ENCODE assay signal across 1 cellular context in the genomic region with DNA sequence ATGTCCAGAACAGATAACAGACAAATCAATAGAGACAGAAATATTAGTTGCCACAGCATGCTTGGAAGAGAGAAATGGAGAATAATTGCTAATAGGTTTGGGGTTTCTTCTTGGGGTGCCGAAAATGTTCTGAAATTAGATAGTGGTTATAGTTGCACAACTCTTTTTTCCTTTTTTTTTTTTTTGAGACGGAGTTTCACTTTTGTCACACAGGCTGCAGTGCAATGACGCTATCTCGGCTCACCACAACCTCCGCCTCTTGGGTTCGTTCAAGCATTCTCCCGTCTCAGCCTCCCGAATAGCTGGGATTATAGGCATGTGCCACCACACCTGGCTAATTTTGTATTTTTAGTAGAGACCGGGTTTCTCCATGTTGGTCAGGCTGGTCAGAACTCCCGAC.
TF ChIP-seq lines count a peak whose summit lies in the region.

No MANE protein-coding gene starts in this region.

TF ChIP-seq in GM23338, 12 proteins besides CTCF, POLR2A, EP300 and RAD21 (continued from another document):
- TF ChIP-seq, protein P1, sequence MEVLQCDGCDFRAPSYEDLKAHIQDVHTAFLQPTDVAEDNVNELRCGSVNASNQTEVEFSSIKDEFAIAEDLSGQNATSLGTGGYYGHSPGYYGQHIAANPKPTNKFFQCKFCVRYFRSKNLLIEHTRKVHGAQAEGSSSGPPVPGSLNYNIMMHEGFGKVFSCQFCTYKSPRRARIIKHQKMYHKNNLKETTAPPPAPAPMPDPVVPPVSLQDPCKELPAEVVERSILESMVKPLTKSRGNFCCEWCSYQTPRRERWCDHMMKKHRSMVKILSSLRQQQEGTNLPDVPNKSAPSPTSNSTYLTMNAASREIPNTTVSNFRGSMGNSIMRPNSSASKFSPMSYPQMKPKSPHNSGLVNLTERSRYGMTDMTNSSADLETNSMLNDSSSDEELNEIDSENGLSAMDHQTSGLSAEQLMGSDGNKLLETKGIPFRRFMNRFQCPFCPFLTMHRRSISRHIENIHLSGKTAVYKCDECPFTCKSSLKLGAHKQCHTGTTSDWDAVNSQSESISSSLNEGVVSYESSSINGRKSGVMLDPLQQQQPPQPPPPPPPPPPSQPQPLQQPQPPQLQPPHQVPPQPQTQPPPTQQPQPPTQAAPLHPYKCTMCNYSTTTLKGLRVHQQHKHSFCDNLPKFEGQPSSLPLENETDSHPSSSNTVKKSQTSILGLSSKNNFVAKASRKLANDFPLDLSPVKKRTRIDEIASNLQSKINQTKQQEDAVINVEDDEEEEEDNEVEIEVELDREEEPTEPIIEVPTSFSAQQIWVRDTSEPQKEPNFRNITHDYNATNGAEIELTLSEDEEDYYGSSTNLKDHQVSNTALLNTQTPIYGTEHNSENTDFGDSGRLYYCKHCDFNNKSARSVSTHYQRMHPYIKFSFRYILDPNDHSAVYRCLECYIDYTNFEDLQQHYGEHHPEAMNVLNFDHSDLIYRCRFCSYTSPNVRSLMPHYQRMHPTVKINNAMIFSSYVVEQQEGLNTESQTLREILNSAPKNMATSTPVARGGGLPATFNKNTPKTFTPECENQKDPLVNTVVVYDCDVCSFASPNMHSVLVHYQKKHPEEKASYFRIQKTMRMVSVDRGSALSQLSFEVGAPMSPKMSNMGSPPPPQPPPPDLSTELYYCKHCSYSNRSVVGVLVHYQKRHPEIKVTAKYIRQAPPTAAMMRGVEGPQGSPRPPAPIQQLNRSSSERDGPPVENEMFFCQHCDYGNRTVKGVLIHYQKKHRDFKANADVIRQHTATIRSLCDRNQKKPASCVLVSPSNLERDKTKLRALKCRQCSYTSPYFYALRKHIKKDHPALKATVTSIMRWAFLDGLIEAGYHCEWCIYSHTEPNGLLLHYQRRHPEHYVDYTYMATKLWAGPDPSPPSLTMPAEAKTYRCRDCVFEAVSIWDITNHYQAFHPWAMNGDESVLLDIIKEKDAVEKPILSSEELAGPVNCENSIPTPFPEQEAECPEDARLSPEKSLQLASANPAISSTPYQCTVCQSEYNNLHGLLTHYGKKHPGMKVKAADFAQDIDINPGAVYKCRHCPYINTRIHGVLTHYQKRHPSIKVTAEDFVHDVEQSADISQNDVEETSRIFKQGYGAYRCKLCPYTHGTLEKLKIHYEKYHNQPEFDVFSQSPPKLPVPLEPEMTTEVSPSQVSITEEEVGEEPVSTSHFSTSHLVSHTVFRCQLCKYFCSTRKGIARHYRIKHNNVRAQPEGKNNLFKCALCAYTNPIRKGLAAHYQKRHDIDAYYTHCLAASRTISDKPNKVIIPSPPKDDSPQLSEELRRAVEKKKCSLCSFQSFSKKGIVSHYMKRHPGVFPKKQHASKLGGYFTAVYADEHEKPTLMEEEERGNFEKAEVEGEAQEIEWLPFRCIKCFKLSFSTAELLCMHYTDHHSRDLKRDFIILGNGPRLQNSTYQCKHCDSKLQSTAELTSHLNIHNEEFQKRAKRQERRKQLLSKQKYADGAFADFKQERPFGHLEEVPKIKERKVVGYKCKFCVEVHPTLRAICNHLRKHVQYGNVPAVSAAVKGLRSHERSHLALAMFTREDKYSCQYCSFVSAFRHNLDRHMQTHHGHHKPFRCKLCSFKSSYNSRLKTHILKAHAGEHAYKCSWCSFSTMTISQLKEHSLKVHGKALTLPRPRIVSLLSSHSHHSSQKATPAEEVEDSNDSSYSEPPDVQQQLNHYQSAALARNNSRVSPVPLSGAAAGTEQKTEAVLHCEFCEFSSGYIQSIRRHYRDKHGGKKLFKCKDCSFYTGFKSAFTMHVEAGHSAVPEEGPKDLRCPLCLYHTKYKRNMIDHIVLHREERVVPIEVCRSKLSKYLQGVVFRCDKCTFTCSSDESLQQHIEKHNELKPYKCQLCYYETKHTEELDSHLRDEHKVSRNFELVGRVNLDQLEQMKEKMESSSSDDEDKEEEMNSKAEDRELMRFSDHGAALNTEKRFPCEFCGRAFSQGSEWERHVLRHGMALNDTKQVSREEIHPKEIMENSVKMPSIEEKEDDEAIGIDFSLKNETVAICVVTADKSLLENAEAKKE (CRISPR knock-in tag; IDR thresholded peaks at IDR 0.05), result no peak
